22 cellular contexts compared by ENCODE assay signal in genomic region chr5:164206196-164206595, GRCh38.
"Had no signal": no experiment of that assay in that cellular context is flagged by ENCODE, and none has a peak within 500 bp of the region (broad histone marks: within the 10 kb centered on the region; RNA-seq: fewer than 3 reads in every experiment).

No MANE protein-coding gene starts in this region.

- H3K9me3 ChIP-seq: neutrophil, pancreas, prostate gland, right lobe of liver, sigmoid colon, stomach, thoracic aorta, thyroid gland, tibial nerve, upper lobe of left lung had no signal

- H3K4me1 ChIP-seq: pancreas, prostate gland, right lobe of liver, sigmoid colon, stomach, thyroid gland, tibial nerve, upper lobe of left lung had no signal

- H3K27me3 ChIP-seq: neutrophil, pancreas, right lobe of liver, sigmoid colon, stomach, thyroid gland, tibial nerve, upper lobe of left lung had no signal

- H3K36me3 ChIP-seq: neutrophil, pancreas, prostate gland, right lobe of liver, sigmoid colon, stomach, thoracic aorta, thyroid gland, tibial nerve, upper lobe of left lung had no signal

- DNase-seq: naive thymus-derived CD8-positive, alpha-beta T cell; nephron progenitor cell; nucleus accumbens; pancreas; right cardiac atrium; right lobe of liver; sigmoid colon; small intestine; stimulated activated CD4-positive, alpha-beta T cell treated with anti-CD3 and anti-CD28 coated beads, Interleukin-15, amount 100 ng/mL, for 24 hours; stimulated activated CD4-positive, alpha-beta T cell treated with anti-CD3 and anti-CD28 coated beads, Interleukin-2, amount 100 ng/mL, for 24 hours; stimulated activated CD4-positive, alpha-beta T cell treated with anti-CD3 and anti-CD28 coated beads, Interleukin-2, amount 100 ng/mL, for 48 hours; stimulated activated CD4-positive, alpha-beta T cell treated with anti-CD3 and anti-CD28 coated beads, Interleukin-4, amount 100 ng/mL, for 24 hours; stimulated activated naive B cell treated with anti-CD40 and anti-IgM and Interleukin-4, amounts not matched to agents 10 μg/mL and 1 μg/mL and 100 μg/mL, for 72 hours; stimulated activated naive CD4-positive, alpha-beta T cell treated with Interleukin-2 at 50 U/mL for 16 hours; stomach; thyroid gland; trophoblast cell; upper lobe of left lung had no signal

- H3K4me3 ChIP-seq: pancreas, prostate gland, right lobe of liver, sigmoid colon, stomach, thoracic aorta, thyroid gland, tibial nerve, upper lobe of left lung had no signal

- H3K27ac ChIP-seq: neutrophil, pancreas, prostate gland, right lobe of liver, sigmoid colon, stomach, thoracic aorta, thyroid gland, tibial nerve, upper lobe of left lung had no signal
